Comparison of ENCODE assay signal across 22 cellular contexts in genomic region chr2:108354171-108354570, GRCh38. TPM values are rescaled to one million over a fixed set of nuclear protein-coding genes. Genes with fewer than 3 reads are reported as not detected.
DNase-seq lines count a peak whose midpoint lies in the region; ATAC-seq, FAIRE-seq and TF ChIP-seq lines count a peak whose summit lies in the region.
"Had no signal": no experiment of that assay in that cellular context is flagged by ENCODE, and none has a peak within 500 bp of the region (broad histone marks: within the 10 kb centered on the region; RNA-seq: fewer than 3 reads in every experiment).

No MANE protein-coding gene starts in this region.

- 62 to 64% methylated on average over 4 of the region's 4 CpGs for WGBS in GM23248 (ENCODE audit: low coverage in 1 of 2, low lambda C conversion rate in 2 of 2, missing lambda C conversion rate in 2 of 2), 2 experiments
- 10% methylated on average over 4 of the region's 4 CpGs for WGBS in HepG2 (ENCODE audit: low lambda C conversion rate)

- no peaks in the 10 kb centered on the region for H3K9me2 ChIP-seq in GM23248 (ENCODE audit: insufficient read depth)

- TF ChIP-seq RAD21 in HepG2 (CRISPR knock-in tag; IDR thresholded peaks at IDR 0.05): no peak

- in situ Hi-C loops in GM23248 (cut with MboI) (no loop called here), HepG2 (cut with HindIII; ENCODE audit: extremely low pct_ligation_motif_present, low pct_unique_long_range_greater_than_20kb) (no loop called here)

- intact Hi-C loops in uterus (cut with DNase I; ENCODE audit: low total_unique reads) (no loop called here), HepG2 (cut with micrococcal nuclease; ENCODE audit: unreplicated experiment) (loop anchor here (5.0 kb wide), 1 partner anchor 283 kb away; no protein-coding TSS in a partner anchor)

- FAIRE-seq in HepG2 (lab: Jason Lieb, UNC): no peak
- FAIRE-seq: A549, GM12891, HTR-8/SVneo had no signal

- H3K79me2 ChIP-seq in GM23248 (ENCODE audit: insufficient read depth) (no peaks in the 10 kb centered on the region), HepG2 (ENCODE audit: insufficient read depth, low read length) (no peaks in the 10 kb centered on the region)

- no peak for DNase-seq in GM23248
- peak; percentile 19 for DNase-seq in NB4 (ENCODE audit: low read depth)
- peak; percentile 26 for DNase-seq in iris pigment epithelial cell (ENCODE audit: low read depth)
- DNase-seq in AG20443 (ENCODE audit: low spot score): no peak
- DNase-seq in uterus: no peak
- DNase-seq in HepG2 (ENCODE audit: low spot score): no peak
- DNase-seq in stimulated activated CD4-positive, alpha-beta T cell treated with anti-CD3 and anti-CD28 coated beads, Interleukin-1b, Interleukin-23, amount 100 ng/mL, for 48 hours: no peak
- DNase-seq: CD8-positive, alpha-beta T cell; DMS53; H7; HFFc6; Kasumi-1; MM.1S; NCI-H1694 treated with DMSO at 0.1 percent for 48 hours; RPMI8226; SHP77 treated with DMSO at 0.1 percent for 48 hours had no signal

- no peak for ATAC-seq in HepG2
- ATAC-seq: A549; CD8-positive, alpha-beta T cell had no signal

- H3K9me3 ChIP-seq in GM23248 (ENCODE audit: low read depth) (no peaks in the 10 kb centered on the region), uterus (no peaks in the 10 kb centered on the region), HepG2 (ENCODE audit: low read length) (no peaks in the 10 kb centered on the region)
- H3K9me3 ChIP-seq: A549 had no signal

- no peak overlapping the region for H3K9ac ChIP-seq in GM23248
- H3K9ac ChIP-seq in HepG2 (ENCODE audit: insufficient read depth, low read depth, low read length): no peak overlapping the region
- H3K9ac ChIP-seq: BLaER1 treated with 17β-estradiol and CSF1 and Interleukin-3, amounts not matched to agents 10 nM and 100 nM had no signal

- POLR2A ChIA-PET in HepG2 (lab: Yijun Ruan, JAX): no interaction called here

- H3K27ac ChIP-seq in GM23248: no peak overlapping the region
- peak overlapping the region; percentile 55 for H3K27ac ChIP-seq in VCaP
- H3K27ac ChIP-seq in uterus: no peak overlapping the region
- H3K27ac ChIP-seq in HepG2 (ENCODE audit: extremely low read length, insufficient read depth, low read length): no peak overlapping the region
- H3K27ac ChIP-seq: BLaER1 treated with 17β-estradiol and CSF1 and Interleukin-3, amounts not matched to agents 10 nM and 100 nM had no signal

- H3K27me3 ChIP-seq in GM23248 (replicated peaks; ENCODE audit: insufficient read depth) (no peaks in the 10 kb centered on the region), uterus (no peaks in the 10 kb centered on the region), HepG2 (ENCODE audit: control insufficient read depth in 1 of 2, insufficient read depth in 2 of 2, low read length in 2 of 2) (peaks cover 0 to 5% of the 10 kb centered on the region in 2 experiments; a peak in 1 of 5 replicates)
- H3K27me3 ChIP-seq: BLaER1 treated with 17β-estradiol and CSF1 and Interleukin-3, amounts not matched to agents 10 nM and 100 nM had no signal

- H3K4me3 ChIP-seq in GM23248 (no peak overlapping the region), NB4 (ENCODE audit: low read depth, low read length) (no peak overlapping the region), uterus (no peak overlapping the region), HepG2 (replicated peaks in 1 of 3; ENCODE audit: insufficient read depth in 1 of 3, low read depth in 2 of 3, low read length in 3 of 3) (no peak overlapping the region)
- H3K4me3 ChIP-seq: A549; BLaER1 treated with 17β-estradiol and CSF1 and Interleukin-3, amounts not matched to agents 10 nM and 100 nM had no signal

- peak overlapping the region; percentile 37; the same call in 1 of the 2 replicates for H2AFZ ChIP-seq in GM23248
- H2AFZ ChIP-seq in HepG2 (ENCODE audit: low read length): no peak overlapping the region

- H3F3A ChIP-seq in GM23248 (ENCODE audit: insufficient read depth): no peaks in the 10 kb centered on the region

- H3K36me3 ChIP-seq in GM23248 (ENCODE audit: low read depth) (no peaks in the 10 kb centered on the region), uterus (no peaks in the 10 kb centered on the region), HepG2 (replicated peaks in 1 of 2; ENCODE audit: control insufficient read depth in 1 of 2, insufficient read depth in 2 of 2, low read length in 2 of 2) (no peaks in the 10 kb centered on the region)
- H3K36me3 ChIP-seq: BLaER1 treated with 17β-estradiol and CSF1 and Interleukin-3, amounts not matched to agents 10 nM and 100 nM had no signal

- TF ChIP-seq CTCF in NB4 (IDR thresholded peaks at IDR 0.05; ENCODE audit: low read depth, low read length): no peak
- no peak for TF ChIP-seq CTCF in VCaP (conservative IDR thresholded peaks at IDR 0.05)
- no peak for TF ChIP-seq CTCF in uterus (IDR thresholded peaks at IDR 0.05)
- TF ChIP-seq CTCF in HepG2 (CRISPR knock-in tag; IDR thresholded peaks at IDR 0.05): no peak

- CTCF ChIA-PET in HepG2 (lab: Yijun Ruan, JAX; ENCODE audit: low intra/inter-chr PET ratio, low total read pairs): no interaction called here

- no peak for TF ChIP-seq POLR2A in NB4 (IDR thresholded peaks at IDR 0.05; ENCODE audit: extremely low read depth, insufficient read length)
- TF ChIP-seq POLR2A in uterus (IDR thresholded peaks at IDR 0.05): no peak
- TF ChIP-seq POLR2A in HepG2 (IDR thresholded peaks at IDR 0.05; ENCODE audit: insufficient read depth in 1 of 2, low read depth in 2 of 2, low read length in 2 of 2): no peak

- no peak overlapping the region for H3K4me2 ChIP-seq in GM23248 (ENCODE audit: unreplicated experiment)
- H3K4me2 ChIP-seq in HepG2 (ENCODE audit: low read depth, low read length): no peak overlapping the region
- H3K4me2 ChIP-seq: A549; BLaER1 treated with 17β-estradiol and CSF1 and Interleukin-3, amounts not matched to agents 10 nM and 100 nM had no signal

- H4K20me1 ChIP-seq in GM23248 (ENCODE audit: insufficient read depth) (no peaks in the 10 kb centered on the region), HepG2 (ENCODE audit: insufficient read depth, low read length) (no peaks in the 10 kb centered on the region)
- H4K20me1 ChIP-seq: BLaER1 treated with 17β-estradiol and CSF1 and Interleukin-3, amounts not matched to agents 10 nM and 100 nM had no signal

- TF ChIP-seq EP300 in HepG2 (IDR thresholded peaks at IDR 0.05; ENCODE audit: low read depth in 2 of 2, low read length in 2 of 2) (no peak), HepG2 (CRISPR knock-in tag; IDR thresholded peaks at IDR 0.05; ENCODE audit: borderline replicate concordance) (no peak)

- H3K4me1 ChIP-seq in GM23248 (ENCODE audit: insufficient read depth): peaks cover 9% of the 10 kb centered on the region; the same call in 1 of the 2 replicates
- no peaks in the 10 kb centered on the region for H3K4me1 ChIP-seq in uterus
- H3K4me1 ChIP-seq in HepG2 (ENCODE audit: insufficient read depth, low read length): no peaks in the 10 kb centered on the region

- no TSS peak for BruUV-seq in HepG2 (replicated peaks; lab: Mats Ljungman, UMichigan)

TF ChIP-seq in HepG2, 621 proteins besides CTCF, POLR2A, EP300 and RAD21:
- TF ChIP-seq GPN1 (CRISPR knock-in tag; IDR thresholded peaks at IDR 0.05; ENCODE audit: borderline replicate concordance): no peak

RNA-seq across cellular contexts. Expression of gene SULT1C4, which starts 23.6 kb away (rescaled TPM):
- not detected in 2 replicates for total RNA-seq in GM23248 (2014; rRNA removed; shearing (Covaris generic))
- polyA plus RNA-seq in GM23248 (2016; fragmentation: Nextera tagmentation; extraction: Ambion mirVana): not detected in 2 replicates
- total RNA-seq in uterus: 10 to 100 TPM; 12.0 to 33.4 (median 13.2) TPM
- 1.3 and 2.6 TPM in 2 replicates for total RNA-seq in HepG2 (2016; rRNA removed; fragmentation: Illumina TruSeq; extraction: Trizol)
- total RNA-seq in HepG2 (2016; cell fraction: cytosol; rRNA removed; fragmentation: Illumina TruSeq; extraction: Trizol; ENCODE audit: low read depth): 0.44 and 1.4 TPM in 2 replicates
- total RNA-seq in HepG2 (2016; cell fraction: insoluble cytoplasmic fraction; rRNA removed; fragmentation: Illumina TruSeq; extraction: Trizol): 1.6 and 2.7 TPM in 2 replicates
- 0.69 and 1.0 TPM in 2 replicates for total RNA-seq in HepG2 (2016; cell fraction: membrane; rRNA removed; fragmentation: Illumina TruSeq; extraction: Trizol)
- 1.6 and 2.1 TPM in 2 replicates for total RNA-seq in HepG2 (2016; cell fraction: nucleus; rRNA removed; fragmentation: Illumina TruSeq; extraction: Trizol)
- 8.3 and 8.6 TPM in 2 replicates for polyA plus RNA-seq in HepG2 (2011; rRNA removed)
- polyA plus RNA-seq in HepG2 (2011; cell fraction: cytosol; rRNA removed): 3.3 and 6.0 TPM in 2 replicates
- 6.7 and 11.5 TPM in 2 replicates for polyA plus RNA-seq in HepG2 (2011; cell fraction: nucleus; rRNA removed)
- 10.1 and 13.4 TPM in 2 replicates for polyA plus RNA-seq in HepG2 (2012)
- 0.19 and 0.44 TPM in 2 replicates for polyA plus RNA-seq in HepG2 (2016; cell fraction: cytosol; fragmentation: Illumina TruSeq; extraction: Trizol; ENCODE audit: low read depth)
- 2.9 and 3.1 TPM in 2 replicates for polyA plus RNA-seq in HepG2 (2016; cell fraction: insoluble cytoplasmic fraction; fragmentation: Illumina TruSeq; extraction: Trizol; ENCODE audit: low read depth)
- polyA plus RNA-seq in HepG2 (2016; cell fraction: membrane; fragmentation: Illumina TruSeq; extraction: Trizol; ENCODE audit: low read depth): 0.28 and 0.62 TPM in 2 replicates
- polyA plus RNA-seq in HepG2 (2016; cell fraction: nucleus; fragmentation: Illumina TruSeq; extraction: Trizol; ENCODE audit: insufficient read depth, low read depth): 3.3 and 3.7 TPM in 2 replicates
- polyA minus RNA-seq in HepG2 (2011; rRNA and poly(A)+ RNA removed; ENCODE audit: low replicate concordance): 5.0 TPM in 1 of 2 replicates, not detected in the other
- polyA minus RNA-seq in HepG2 (2011; cell fraction: cytosol; rRNA and poly(A)+ RNA removed): 4.2 and 7.0 TPM in 2 replicates
- 12.0 and 17.8 TPM in 2 replicates for polyA minus RNA-seq in HepG2 (2011; cell fraction: nucleus; rRNA and poly(A)+ RNA removed)
- total RNA-seq: CD8-positive, alpha-beta T cell; HFFc6; NCI-H460 had no signal

Comparison
In these comparisons a context has a peak if more than half of its experiments do, and no peak if none do; other contexts are left out.
1. DNase-seq: peak in NB4 (single experiment) and iris pigment epithelial cell (single experiment); none in GM23248 (single experiment), AG20443 (single experiment), uterus (0 of 2), HepG2 (single experiment) and stimulated activated CD4-positive, alpha-beta T cell treated with anti-CD3 and anti-CD28 coated beads, Interleukin-1b, Interleukin-23, amount 100 ng/mL, for 48 hours (single experiment).